Comparison of ENCODE assay signal across 25 cellular contexts in the genomic region with DNA sequence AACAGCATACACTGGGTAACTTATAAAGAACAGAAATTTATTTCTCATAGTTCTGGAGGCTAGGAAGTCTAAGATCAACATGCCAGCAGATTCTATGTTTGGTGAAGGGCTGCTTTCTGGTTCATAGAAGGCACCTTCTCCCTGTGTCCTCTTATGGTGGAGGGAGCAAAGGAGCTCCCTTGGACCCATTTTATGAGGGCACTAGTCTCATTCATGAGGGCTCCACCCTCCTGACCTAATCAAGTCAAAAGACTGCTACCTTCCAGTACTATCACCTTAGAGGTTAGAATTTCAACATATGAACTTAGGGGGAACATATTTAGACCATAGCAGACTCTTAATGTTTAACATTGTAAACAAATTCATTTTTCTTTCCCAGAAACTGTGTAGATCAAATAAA. TPM values are rescaled to one million over a fixed set of nuclear protein-coding genes. Genes with fewer than 3 reads are reported as not detected.
"Had no signal": no experiment of that assay in that cellular context is flagged by ENCODE, and none has a peak within 500 bp of the region (broad histone marks: within the 10 kb centered on the region; RNA-seq: fewer than 3 reads in every experiment).

No MANE protein-coding gene starts in this region.

- ATAC-seq: effector memory CD8-positive, alpha-beta T cell; esophagus mucosa; foreskin keratinocyte; gastrocnemius medialis; gastroesophageal sphincter; heart left ventricle; heart right ventricle had no signal

- H3K4me3 ChIP-seq: colonic mucosa, coronary artery, dorsolateral prefrontal cortex, esophagus muscularis mucosa, esophagus squamous epithelium, gastrocnemius medialis, gastroesophageal sphincter, heart left ventricle, heart right ventricle had no signal

- H3K36me3 ChIP-seq: colonic mucosa, esophagus muscularis mucosa, esophagus squamous epithelium, gastrocnemius medialis, gastroesophageal sphincter, heart left ventricle, heart right ventricle had no signal

- H3K9me3 ChIP-seq: colonic mucosa, esophagus muscularis mucosa, esophagus squamous epithelium, gastroesophageal sphincter had no signal

- H3K27me3 ChIP-seq: colonic mucosa, dorsolateral prefrontal cortex, esophagus muscularis mucosa, esophagus squamous epithelium, foreskin keratinocyte, gastrocnemius medialis, gastroesophageal sphincter, heart left ventricle, heart right ventricle had no signal

- DNase-seq: colonic mucosa; cortex of kidney; dermis blood vessel endothelial cell; dorsolateral prefrontal cortex; effector CD4-positive, alpha-beta T cell; effector CD8-positive, alpha-beta T cell; effector memory CD4-positive, alpha-beta T cell; effector memory CD8-positive, alpha-beta T cell; endodermal cell; erythroblast; esophagus squamous epithelium; foreskin fibroblast; foreskin keratinocyte; foreskin melanocyte; gastrocnemius medialis; glutamatergic neuron; head of caudate nucleus; heart left ventricle; heart right ventricle had no signal

- H3K4me1 ChIP-seq: colonic mucosa, esophagus muscularis mucosa, esophagus squamous epithelium, foreskin keratinocyte, gastrocnemius medialis, gastroesophageal sphincter, heart left ventricle, heart right ventricle had no signal

- H3K27ac ChIP-seq: colonic mucosa, coronary artery, dorsolateral prefrontal cortex, epithelial cell of prostate, esophagus muscularis mucosa, esophagus squamous epithelium, foreskin keratinocyte, gastrocnemius medialis, gastroesophageal sphincter, heart left ventricle, heart right ventricle had no signal

RNA-seq across cellular contexts. Expression of a gene that starts 54.5 kb away (rescaled TPM):
- total RNA-seq: endothelial cell of umbilical vein had no signal
- polyA plus RNA-seq: endothelial cell of umbilical vein, foreskin keratinocyte had no signal
